16 cellular contexts compared by ENCODE assay signal in the genomic region with DNA sequence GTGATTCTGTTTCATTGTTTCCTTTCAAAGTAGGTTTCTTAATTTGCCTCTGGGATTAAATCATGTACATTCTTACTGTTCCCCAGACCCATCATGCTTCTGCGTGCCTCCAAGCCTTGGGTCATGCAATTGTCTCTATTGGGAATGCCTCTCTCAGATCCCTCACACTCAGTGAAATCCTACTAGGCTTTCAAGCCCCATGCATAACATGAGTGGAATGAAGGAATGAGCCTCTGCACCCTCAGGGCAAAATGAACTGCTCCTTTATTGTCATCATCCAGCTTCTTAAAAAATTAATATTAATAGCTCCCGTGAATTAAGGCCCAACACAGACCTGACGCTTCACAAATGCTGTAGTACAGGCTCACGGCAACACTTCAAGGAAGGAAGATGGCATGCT.
DNase-seq lines count a peak whose midpoint lies in the region; TF ChIP-seq lines count a peak whose summit lies in the region.
"Had no signal": no experiment of that assay in that cellular context is flagged by ENCODE, and none has a peak within 500 bp of the region (broad histone marks: within the 10 kb centered on the region; RNA-seq: fewer than 3 reads in every experiment).

No MANE protein-coding gene starts in this region.

- H4K91ac ChIP-seq in trophoblast cell (ENCODE audit: low read depth, low read length), result no peak overlapping the region

- H3K4me3 Mint-ChIP-seq in activated CD4-positive, alpha-beta T cell treated with anti-CD3 and anti-CD28 coated beads, Interleukin-2, amount 10 ng/mL, durations not matched to agents 24 days and 14 days, result no peak overlapping the region
- H3K4me3 Mint-ChIP-seq: CD14-positive monocyte; CD4-positive, alpha-beta memory T cell had no signal

- no peak overlapping the region for H2BK5ac ChIP-seq in trophoblast cell (ENCODE audit: low read depth, low read length, poor library complexity)

- no peaks in the 10 kb centered on the region for H3K79me1 ChIP-seq in trophoblast cell (ENCODE audit: low read length)

- no peak overlapping the region for H3K27ac Mint-ChIP-seq in activated CD4-positive, alpha-beta T cell treated with anti-CD3 and anti-CD28 coated beads, Interleukin-2, amount 10 ng/mL, durations not matched to agents 24 days and 14 days
- H3K27ac Mint-ChIP-seq: CD14-positive monocyte; CD4-positive, alpha-beta memory T cell had no signal

- H3K4me1 ChIP-seq in trophoblast cell (ENCODE audit: control insufficient read depth in 1 of 2, insufficient read depth in 2 of 2, low read length in 2 of 2), result peaks cover 15 to 22% of the 10 kb centered on the region in 2 experiments
- H3K4me1 ChIP-seq in right atrium auricular region, result no peaks in the 10 kb centered on the region

- H3K14ac ChIP-seq in trophoblast cell (ENCODE audit: low read length), result no peak overlapping the region

- no CpG with 5 or more reads among the region's 4 CpGs for WGBS in trophoblast cell (ENCODE audit: extremely low coverage, insufficient coverage, insufficient read length)

- H2AK5ac ChIP-seq in trophoblast cell (ENCODE audit: low read length), result no peak overlapping the region

- no peak overlapping the region for H4K12ac ChIP-seq in trophoblast cell (ENCODE audit: low read depth, low read length)

- H3K4ac ChIP-seq in trophoblast cell (ENCODE audit: low read depth, low read length), result no peak overlapping the region

- H2BK120ac ChIP-seq in trophoblast cell (ENCODE audit: insufficient read depth, low read length, poor library complexity), result no peak overlapping the region

- H3K4me3 ChIP-seq in trophoblast cell (ENCODE audit: low read depth, low read length), result no peak overlapping the region
- H3K4me3 ChIP-seq in right atrium auricular region, result no peak overlapping the region
- H3K4me3 ChIP-seq: BLaER1, GM23248 had no signal

- H3K18ac ChIP-seq in trophoblast cell (ENCODE audit: low read length), result no peak overlapping the region

- no peaks in the 10 kb centered on the region for H3K27me3 ChIP-seq in trophoblast cell (ENCODE audit: insufficient read depth, low read length)
- no peaks in the 10 kb centered on the region for H3K27me3 ChIP-seq in right atrium auricular region
- H3K27me3 ChIP-seq: BLaER1 had no signal

- H3K36me3 Mint-ChIP-seq in activated CD4-positive, alpha-beta T cell treated with anti-CD3 and anti-CD28 coated beads, Interleukin-2, amount 10 ng/mL, durations not matched to agents 24 days and 14 days (ENCODE audit: low read depth), result no peaks in the 10 kb centered on the region
- H3K36me3 Mint-ChIP-seq: CD14-positive monocyte; CD4-positive, alpha-beta memory T cell had no signal

- no peak overlapping the region for H2AFZ ChIP-seq in trophoblast cell (ENCODE audit: insufficient read depth, low read length, poor library complexity)
- H2AFZ ChIP-seq: GM23248 had no signal

- no peak overlapping the region for H3K23ac ChIP-seq in trophoblast cell (ENCODE audit: low read length)

- no peak overlapping the region for H3K27ac ChIP-seq in trophoblast cell (ENCODE audit: low read depth, low read length)
- no peak overlapping the region for H3K27ac ChIP-seq in right atrium auricular region
- H3K27ac ChIP-seq: BLaER1, GM23248, HL-60 had no signal

- H3K9me3 Mint-ChIP-seq in activated CD4-positive, alpha-beta T cell treated with anti-CD3 and anti-CD28 coated beads, Interleukin-2, amount 10 ng/mL, durations not matched to agents 24 days and 14 days, result no peaks in the 10 kb centered on the region
- H3K9me3 Mint-ChIP-seq: CD14-positive monocyte had no signal

- intact Hi-C loops in activated CD4-positive, alpha-beta T cell treated with anti-CD3 and anti-CD28 coated beads, Interleukin-2, amount 10 ng/mL, durations not matched to agents 24 days and 14 days (cut with micrococcal nuclease), result no loop called here

- H3K9ac ChIP-seq in trophoblast cell (ENCODE audit: low read length), result no peak overlapping the region
- H3K9ac ChIP-seq: BLaER1, GM23248 had no signal

- peaks cover 0 to 11% of the 10 kb centered on the region in 2 experiments for H3K36me3 ChIP-seq in trophoblast cell (ENCODE audit: control insufficient read depth in 1 of 2, insufficient read depth in 2 of 2, low read length in 2 of 2)
- no peaks in the 10 kb centered on the region for H3K36me3 ChIP-seq in right atrium auricular region

- no peak overlapping the region for H4K8ac ChIP-seq in trophoblast cell (ENCODE audit: low read depth, low read length)

- DNase-seq in EL (peak; percentile 8), RPMI7951 (ENCODE audit: low read depth) (peak; percentile 32), islet precursor cell (peak; percentile 55), trophoblast cell (peak; percentile 46 to 71), globus pallidus (ENCODE audit: low spot score) (no peak), right atrium auricular region (ENCODE audit: low spot score) (no peak), NCI-H526 treated with DMSO at 0.1 percent for 48 hours (lab: John Stamatoyannopoulos, UW) (no peak)
- DNase-seq in activated CD4-positive, alpha-beta T cell treated with anti-CD3 and anti-CD28 coated beads, Interleukin-2, amount 10 ng/mL, durations not matched to agents 24 days and 14 days, result no peak
- DNase-seq: 8988T; CD4-positive, alpha-beta memory T cell; DMS79 treated with DMSO at 0.1 percent for 48 hours; GM23248; HCEC 1CT had no signal

- H2BK12ac ChIP-seq in trophoblast cell (ENCODE audit: low read length), result no peak overlapping the region

- H3K79me2 ChIP-seq in trophoblast cell (ENCODE audit: control insufficient read depth, insufficient read depth, low read length, poor library complexity), result no peaks in the 10 kb centered on the region

- H3K27me3 Mint-ChIP-seq in activated CD4-positive, alpha-beta T cell treated with anti-CD3 and anti-CD28 coated beads, Interleukin-2, amount 10 ng/mL, durations not matched to agents 24 days and 14 days, result no peaks in the 10 kb centered on the region

- H3K4me1 Mint-ChIP-seq in activated CD4-positive, alpha-beta T cell treated with anti-CD3 and anti-CD28 coated beads, Interleukin-2, amount 10 ng/mL, durations not matched to agents 24 days and 14 days, result no peaks in the 10 kb centered on the region
- H3K4me1 Mint-ChIP-seq: CD14-positive monocyte; CD4-positive, alpha-beta memory T cell had no signal

- no peak for TF ChIP-seq CTCF in right atrium auricular region (IDR thresholded peaks at IDR 0.05)

- no peaks in the 10 kb centered on the region for H3K9me3 ChIP-seq in trophoblast cell (ENCODE audit: insufficient read depth, low read depth, low read length)
- no peaks in the 10 kb centered on the region for H3K9me3 ChIP-seq in right atrium auricular region
- H3K9me3 ChIP-seq: BLaER1 had no signal

- no peak overlapping the region for H3K4me2 ChIP-seq in trophoblast cell (ENCODE audit: low read length)
- H3K4me2 ChIP-seq: BLaER1 had no signal

Comparison
In these comparisons a context has a peak if more than half of its experiments do, and no peak if none do; other contexts are left out.
1. DNase-seq: peak in EL (single experiment), RPMI7951 (single experiment), islet precursor cell (single experiment) and trophoblast cell (2 of 2); none in globus pallidus (single experiment), right atrium auricular region (single experiment), NCI-H526 treated with DMSO at 0.1 percent for 48 hours (single experiment) and activated CD4-positive, alpha-beta T cell treated with anti-CD3 and anti-CD28 coated beads, Interleukin-2, amount 10 ng/mL, durations not matched to agents 24 days and 14 days (single experiment).